Comparison of ENCODE assay signal across 8 cellular contexts in the genomic region with DNA sequence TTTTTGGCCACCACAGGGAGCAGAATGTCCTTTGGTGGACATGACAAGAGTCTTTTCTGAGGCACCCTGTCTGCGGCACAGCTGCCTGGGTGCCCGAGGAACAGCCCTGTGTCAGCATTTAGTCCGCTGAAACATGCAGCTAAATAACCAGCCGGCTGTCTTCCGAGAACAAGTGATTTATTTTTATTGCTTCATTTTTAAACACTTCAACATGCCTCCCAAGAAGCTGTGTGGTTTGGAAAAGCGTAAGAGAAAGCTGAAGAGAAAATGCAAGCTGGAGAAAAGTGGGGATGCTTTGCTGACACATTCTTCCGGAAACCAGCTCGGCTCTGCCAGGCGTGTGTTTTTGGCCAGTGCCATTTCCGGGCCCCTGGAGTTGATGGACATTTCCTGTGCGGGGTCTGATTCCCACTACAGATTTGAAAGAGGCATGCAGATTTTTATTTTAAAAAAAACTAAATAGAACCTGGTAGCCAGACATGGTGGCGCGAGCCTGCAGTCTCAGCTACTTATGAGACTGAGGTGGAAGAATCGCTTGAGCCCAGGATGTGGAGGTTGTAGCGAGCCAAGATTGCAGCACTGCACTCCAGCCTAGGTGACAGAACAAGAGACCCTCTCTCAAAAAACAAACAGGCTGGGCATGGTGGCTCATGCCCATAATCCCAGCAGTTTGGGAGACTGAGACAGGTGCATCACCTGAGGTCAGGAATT.
DNase-seq lines count a peak whose midpoint lies in the region; ATAC-seq, FAIRE-seq and TF ChIP-seq lines count a peak whose summit lies in the region.

No MANE protein-coding gene starts in this region.

- TF ChIP-seq POLR2A in body of pancreas (IDR thresholded peaks at IDR 0.05) = no peak

- intact Hi-C loops in body of pancreas (cut with DNase I) = no loop called here

- ATAC-seq in body of pancreas (peak; percentile 47), lung (ENCODE audit: insufficient read depth, low FRiP score) (peak; percentile 46), GM18873 (IDR thresholded peaks at IDR 0.05; ENCODE audit: low FRiP score, unreplicated experiment) (no peak)

- H3K27me3 ChIP-seq in body of pancreas = no peaks in the 10 kb centered on the region
- H3K27me3 ChIP-seq in lung (ENCODE audit: control insufficient read depth, insufficient read depth) = no peaks in the 10 kb centered on the region
- H3K27me3 ChIP-seq in thymus (ENCODE audit: control insufficient read depth, insufficient read depth) = no peaks in the 10 kb centered on the region

- no peaks in the 10 kb centered on the region for H3K4me1 ChIP-seq in body of pancreas
- H3K4me1 ChIP-seq in lung (ENCODE audit: control insufficient read depth in 2 of 2, insufficient read depth in 2 of 2, low read length in 2 of 2) = peaks cover 0 to 11% of the 10 kb centered on the region in 2 donors
- no peaks in the 10 kb centered on the region for H3K4me1 ChIP-seq in thymus (ENCODE audit: control insufficient read depth, insufficient read depth, low read length)

- no peak for FAIRE-seq in D721Med (lab: Jason Lieb, UNC)

- H3K9me3 ChIP-seq in body of pancreas = no peaks in the 10 kb centered on the region
- H3K9me3 ChIP-seq in lung (ENCODE audit: control insufficient read depth in 2 of 2, insufficient read depth in 1 of 2, low read length in 1 of 2) = peaks cover 0 to 3% of the 10 kb centered on the region in 2 donors
- H3K9me3 ChIP-seq in thymus (ENCODE audit: control insufficient read depth) = no peaks in the 10 kb centered on the region

- peak; percentile 85 for DNase-seq in AG20443 (ENCODE audit: low spot score)
- peak; percentile 87 for DNase-seq in M059J (ENCODE audit: low read depth)
- DNase-seq in body of pancreas = peak in 2 of 4 donors; percentile 21 to 54
- peak; percentile 56 for DNase-seq in lung (ENCODE audit: low spot score)
- no peak for DNase-seq in retina
- DNase-seq in D721Med (ENCODE audit: insufficient read length, low spot score) = no peak

- 56 to 60% methylated on average over 15 of the region's 15 CpGs for WGBS in body of pancreas, 2 donors
- 7 to 14% methylated on average over 15 of the region's 15 CpGs for WGBS in lung, 2 donors
- 8% methylated on average over 15 of the region's 15 CpGs for WGBS in thymus

- TF ChIP-seq CTCF in body of pancreas (IDR thresholded peaks at IDR 0.05) = no peak
- no peak for TF ChIP-seq CTCF in lung (IDR thresholded peaks at IDR 0.05; ENCODE audit: control extremely low read depth, extremely low read depth)
- no peak for TF ChIP-seq CTCF in D721Med (IDR thresholded peaks at IDR 0.05; ENCODE audit: insufficient read depth, missing control alignments)

- H3K27ac ChIP-seq in body of pancreas (peak overlapping the region in 2 of 4 donors; percentile 34 to 57), lung (ENCODE audit: low read depth in 1 of 2, low read length in 1 of 2) (peak overlapping the region in 1 of 2 donors; percentile 84), thymus (ENCODE audit: low read depth) (peak overlapping the region; percentile 46)

- no peak overlapping the region for H3K4me3 ChIP-seq in body of pancreas
- H3K4me3 ChIP-seq in lung = no peak overlapping the region
- H3K4me3 ChIP-seq in thymus (ENCODE audit: low read length) = peak overlapping the region; percentile 41

- H3K36me3 ChIP-seq in body of pancreas (replicated peaks in 1 of 2; ENCODE audit: insufficient read depth in 1 of 2, low read depth in 2 of 2) = no peaks in the 10 kb centered on the region
- no peaks in the 10 kb centered on the region for H3K36me3 ChIP-seq in lung (ENCODE audit: control insufficient read depth in 2 of 2, insufficient read depth in 2 of 2, low read length in 2 of 2)
- no peaks in the 10 kb centered on the region for H3K36me3 ChIP-seq in thymus (ENCODE audit: control insufficient read depth, insufficient read depth)

Comparison
In these comparisons a context has a peak if more than half of its experiments do, and no peak if none do; other contexts are left out.
1. DNase-seq: peak in AG20443 (single experiment), M059J (single experiment) and lung (single experiment); none in retina (single experiment) and D721Med (single experiment).